ENCODE assay signal across 8 cellular contexts in genomic region chr1:226002667-226003501, GRCh38. TPM values are rescaled to one million over a fixed set of nuclear protein-coding genes. Genes with fewer than 3 reads are reported as not detected.
DNase-seq lines count a peak whose midpoint lies in the region; ATAC-seq and TF ChIP-seq lines count a peak whose summit lies in the region.

No MANE protein-coding gene starts in this region.

- H3K9me3 ChIP-seq in SK-N-SH (no peaks in the 10 kb centered on the region), duodenal mucosa (ENCODE audit: control insufficient read depth in 1 of 2, low read length in 2 of 2) (no peaks in the 10 kb centered on the region), mucosa of descending colon (no peaks in the 10 kb centered on the region)

- no peak overlapping the region for H3K9ac ChIP-seq in SK-N-SH
- H3K9ac ChIP-seq in duodenal mucosa (ENCODE audit: low read depth in 1 of 2, low read length in 2 of 2): peak overlapping the region; percentile 15 to 17

- no peak overlapping the region for H3K4me2 ChIP-seq in SK-N-SH

- peak; percentile 33 for ATAC-seq in mucosa of descending colon
- ATAC-seq in HG03460 (IDR thresholded peaks at IDR 0.05; ENCODE audit: unreplicated experiment): no peak
- ATAC-seq in HG02571 (IDR thresholded peaks at IDR 0.05; ENCODE audit: unreplicated experiment): no peak

- peaks cover 13% of the 10 kb centered on the region for H3K79me2 ChIP-seq in SK-N-SH (ENCODE audit: insufficient read depth)

- no peak for TF ChIP-seq RAD21 in SK-N-SH (IDR thresholded peaks at IDR 0.05; ENCODE audit: low read length)

- H3K4me3 ChIP-seq in SK-N-SH (ENCODE audit: low read depth in 2 of 2, low read length in 1 of 2) (no peak overlapping the region), duodenal mucosa (ENCODE audit: low read depth in 1 of 2, low read length in 2 of 2) (no peak overlapping the region), mucosa of descending colon (no peak overlapping the region)

- no peak for TF ChIP-seq EP300 in SK-N-SH (IDR thresholded peaks at IDR 0.05; ENCODE audit: borderline replicate concordance in 1 of 2, low read depth in 1 of 2, low read length in 1 of 2)

- H3K27me3 ChIP-seq in SK-N-SH (ENCODE audit: insufficient read depth) (no peaks in the 10 kb centered on the region), duodenal mucosa (ENCODE audit: control insufficient read depth in 1 of 2, insufficient read depth in 2 of 2, low read length in 2 of 2) (no peaks in the 10 kb centered on the region)

- no peaks in the 10 kb centered on the region for H3K9me2 ChIP-seq in SK-N-SH

- WGBS in SK-N-SH (ENCODE audit: low lambda C conversion rate): 69% methylated on average over 4 of the region's 4 CpGs

- POLR2A ChIA-PET in SK-N-SH (lab: Yijun Ruan, JAX): no interaction called here

- TF ChIP-seq CTCF in SK-N-SH (IDR thresholded peaks at IDR 0.05): no peak
- TF ChIP-seq CTCF in mucosa of descending colon (IDR thresholded peaks at IDR 0.05): no peak

- H3K4me1 ChIP-seq in SK-N-SH (ENCODE audit: control insufficient read depth in 1 of 2, insufficient read depth in 2 of 2, low read depth in 1 of 2, low read length in 1 of 2) (peaks cover 8 to 24% of the 10 kb centered on the region in 2 experiments), duodenal mucosa (ENCODE audit: control insufficient read depth in 1 of 2, insufficient read depth in 2 of 2, low read length in 2 of 2) (peaks cover 30 to 31% of the 10 kb centered on the region in 2 donors), mucosa of descending colon (ENCODE audit: low read depth) (peaks cover 22% of the 10 kb centered on the region)

- DNase-seq in DMS53 treated with DMSO at 0.1 percent for 48 hours (lab: John Stamatoyannopoulos, UW; ENCODE audit: unreplicated experiment) (peak; percentile 19), Kasumi-1 (lab: John Stamatoyannopoulos, UW) (peak; percentile 91 to 92), SK-N-SH (peak; percentile 30), mucosa of descending colon (peak; percentile 59 to 82 (median 73)), DMS114 treated with DMSO at 0.1 percent for 48 hours (lab: John Stamatoyannopoulos, UW; ENCODE audit: unreplicated experiment) (no peak)

- H3K27ac ChIP-seq in SK-N-SH (ENCODE audit: low read depth in 2 of 2, low read length in 1 of 2) (peak overlapping the region in 1 of 2 experiments; percentile 40; a peak in 1 of 4 replicates), duodenal mucosa (ENCODE audit: low read depth, low read length) (peak overlapping the region; percentile 73)

- H3K36me3 ChIP-seq in SK-N-SH (replicated peaks in 1 of 2; ENCODE audit: control insufficient read depth in 1 of 2, insufficient read depth in 2 of 2, low read length in 1 of 2) (no peaks in the 10 kb centered on the region), duodenal mucosa (ENCODE audit: control insufficient read depth in 1 of 2, insufficient read depth in 2 of 2, low read length in 2 of 2) (no peaks in the 10 kb centered on the region), mucosa of descending colon (ENCODE audit: low read depth) (peaks cover 8% of the 10 kb centered on the region)

- peaks cover 3% of the 10 kb centered on the region for H3F3A ChIP-seq in SK-N-SH (replicated peaks; ENCODE audit: insufficient read depth)

- CTCF ChIA-PET in SK-N-SH (lab: Yijun Ruan, JAX): interaction anchor here (1.5 kb wide), 1 partner anchor 62 kb away, joined by 6 read pairs; no protein-coding TSS in a partner anchor

- H2AFZ ChIP-seq in SK-N-SH (ENCODE audit: low read depth): peak overlapping the region; percentile 26

- no peaks in the 10 kb centered on the region for H4K20me1 ChIP-seq in SK-N-SH (ENCODE audit: insufficient read depth)

- intact Hi-C loops in mucosa of descending colon (cut with DNase I, micrococcal nuclease): no loop called here

TF ChIP-seq in SK-N-SH, 30 proteins besides CTCF, POLR2A, EP300 and RAD21:
- TF ChIP-seq EZH2phosphoT487 (IDR thresholded peaks at IDR 0.05; ENCODE audit: borderline replicate concordance, low read depth) (no peak), TEAD4 (IDR thresholded peaks at IDR 0.05; ENCODE audit: borderline replicate concordance, insufficient read depth) (no peak), PBX3 (IDR thresholded peaks at IDR 0.05) (no peak), POLR2AphosphoS5 (IDR thresholded peaks at IDR 0.05; ENCODE audit: low read depth, low read length) (no peak), GABPA (IDR thresholded peaks at IDR 0.05; ENCODE audit: low read depth) (no peak), FOXJ3 (CRISPR knock-in tag; IDR thresholded peaks at IDR 0.05) (no peak)

RNA-seq across cellular contexts. Expression of gene SDE2, which starts 3.7 kb away (rescaled TPM):
- 10.1 and 15.1 TPM in 2 replicates for polyA plus RNA-seq in SK-N-SH (2012; rRNA removed)
- polyA plus RNA-seq in SK-N-SH (2012; cell fraction: cytosol; rRNA removed): 13.8 and 15.7 TPM in 2 replicates
- 5.2 and 10.3 TPM in 2 replicates for polyA plus RNA-seq in SK-N-SH (2012; cell fraction: nucleus; rRNA removed)
- total RNA-seq in mucosa of descending colon: 10 to 100 TPM; 14.1 to 21.0 (median 15.0) TPM

RNA-seq across cellular contexts. Expression of gene H3-3A, which starts 59.6 kb away (rescaled TPM):
- polyA plus RNA-seq in SK-N-SH (2012; rRNA removed): 315 and 370 TPM in 2 replicates
- polyA plus RNA-seq in SK-N-SH (2012; cell fraction: cytosol; rRNA removed): 299 and 383 TPM in 2 replicates
- polyA plus RNA-seq in SK-N-SH (2012; cell fraction: nucleus; rRNA removed): 85.2 and 129 TPM in 2 replicates
- total RNA-seq in mucosa of descending colon: 100 to 1,000 TPM; 466 to 839 (median 627) TPM
